30 cellular contexts compared by ENCODE assay signal in the genomic region with DNA sequence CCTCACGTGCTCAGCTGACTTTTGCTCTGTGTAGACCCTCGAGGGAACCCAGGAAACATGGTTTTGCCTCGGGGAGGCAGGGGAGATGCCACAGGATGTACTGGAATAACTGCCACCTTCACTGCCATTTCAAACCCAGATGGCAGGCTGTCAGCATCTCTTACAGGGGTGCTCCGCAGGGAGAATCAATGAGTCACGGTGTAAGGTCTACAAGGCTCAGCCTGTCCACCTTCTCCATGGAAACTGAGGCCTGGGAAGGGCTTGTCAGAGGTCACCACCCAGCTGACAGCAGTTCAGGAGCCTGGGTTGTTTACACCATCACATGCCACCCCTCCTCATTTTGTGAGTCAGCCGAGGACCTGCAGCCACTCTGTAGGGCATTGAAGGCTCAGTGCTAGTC. TPM values are rescaled to one million over a fixed set of nuclear protein-coding genes. Genes with fewer than 3 reads are reported as not detected.
"Had no signal": no experiment of that assay in that cellular context is flagged by ENCODE, and none has a peak within 500 bp of the region (broad histone marks: within the 10 kb centered on the region; RNA-seq: fewer than 3 reads in every experiment).

No MANE protein-coding gene starts in this region.

- H3K27me3 ChIP-seq: dorsolateral prefrontal cortex, gastrocnemius medialis, hepatocyte, ovary had no signal

- H3K4me3 ChIP-seq: coronary artery, dorsolateral prefrontal cortex, gastrocnemius medialis, hepatocyte, ovary, prostate gland, skin epidermis, thoracic aorta had no signal

- DNase-seq: activated B cell treated with CpG ODN at 0.5 μM for 24 hours; activated CD4-positive, alpha-beta T cell treated with anti-CD3 and anti-CD28 coated beads, Interleukin-2, amount 50 U/mL, for 1 hour; activated naive CD4-positive, alpha-beta T cell; activated T-cell treated with anti-CD3 and anti-CD28 coated beads for 4 hours; activated T-cell treated with anti-CD3 and anti-CD28 coated beads, Interleukin-2, amount 50 U/mL, for 72 hours; anterior cingulate cortex; cerebellar nuclear complex; effector memory CD4-positive, alpha-beta T cell; erythroblast; gastrocnemius medialis; glutamatergic neuron; islet precursor cell; left cardiac atrium; left ventricle myocardium superior; naive B cell; nephron progenitor cell; retina; stimulated activated CD4-positive, alpha-beta T cell treated with anti-CD3 and anti-CD28 coated beads, Interleukin-4, amount 100 ng/mL, for 24 hours had no signal

- H3K9me3 ChIP-seq: gastrocnemius medialis, neutrophil, ovary, prostate gland, thoracic aorta had no signal

- H3K4me1 ChIP-seq: prostate gland had no signal

- H3K36me3 ChIP-seq: neutrophil, ovary, prostate gland had no signal

- ATAC-seq: activated naive CD4-positive, alpha-beta T cell treated with anti-CD3 and anti-CD28 coated beads, Interleukin-2, amount 50 U/mL, for 72 hours; activated T-cell treated with anti-CD3 and anti-CD28 coated beads, Interleukin-2, amount 50 U/mL, for 72 hours; gastrocnemius medialis; left cardiac atrium; left ventricle myocardium superior; sciatic nerve; stimulated activated effector memory CD8-positive, alpha-beta T cell treated with anti-CD3 and anti-CD28 coated beads, Interleukin-12 subunit alpha, Interleukin-12 subunit beta, amount 100 ng/mL, for 72 hours had no signal

- H3K27ac ChIP-seq: coronary artery, gastrocnemius medialis, hepatocyte, neutrophil, ovary, prostate gland, skin epidermis, thoracic aorta had no signal

RNA-seq across cellular contexts. Expression of a gene that starts 30.8 kb away (rescaled TPM):
- total RNA-seq: T-helper 2 cell treated with Interferon-gamma antibody and Interleukin-4, amounts not matched to agents 100 ng/mL and 5 ng/mL, for 36 hours had no signal
